Comparison of ENCODE assay signal across 1 cellular context in the genomic region with DNA sequence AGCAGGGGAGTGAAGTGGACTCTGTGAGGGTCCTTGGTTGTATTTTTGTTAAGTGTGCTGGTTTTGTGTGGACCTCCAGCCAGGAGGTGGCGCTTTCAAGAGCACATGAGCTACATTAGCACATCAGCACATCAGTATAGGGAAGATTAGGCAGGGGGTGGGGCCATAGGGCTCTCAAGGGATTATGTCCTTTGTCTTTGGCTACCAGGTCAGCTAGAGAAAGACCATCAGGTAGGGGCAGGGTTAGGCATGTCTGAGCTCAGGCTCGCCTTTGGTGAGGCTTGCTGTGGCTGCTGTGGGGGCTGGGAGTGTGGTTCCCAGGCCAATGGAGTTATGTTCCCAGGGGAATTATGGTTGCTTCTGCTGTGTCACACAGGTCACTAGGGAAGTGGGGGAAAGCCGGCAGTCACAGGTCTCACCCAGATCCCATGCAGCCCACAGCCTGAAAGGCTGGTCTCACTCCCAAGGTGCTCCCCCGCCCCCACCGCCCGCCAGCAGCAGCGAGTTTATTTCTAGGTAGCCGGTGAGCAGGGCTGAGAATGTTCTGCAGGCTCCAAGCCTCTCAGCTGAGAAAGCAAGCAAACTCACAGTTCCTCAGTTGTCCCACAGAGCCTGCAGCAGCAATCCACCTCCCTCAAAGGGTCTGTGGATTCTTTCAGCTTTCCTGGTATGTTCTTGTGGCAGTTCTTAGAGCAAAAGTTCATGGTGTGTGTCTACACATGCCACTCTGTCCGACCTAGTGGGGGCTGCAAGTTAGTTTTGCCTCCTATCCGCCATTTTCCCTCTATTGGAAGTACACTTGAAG.
TF ChIP-seq lines count a peak whose summit lies in the region.

No MANE protein-coding gene starts in this region.

TF ChIP-seq in GM23338, 12 proteins besides CTCF, POLR2A, EP300 and RAD21 (continued from another document):
- TF ChIP-seq, protein P1, sequence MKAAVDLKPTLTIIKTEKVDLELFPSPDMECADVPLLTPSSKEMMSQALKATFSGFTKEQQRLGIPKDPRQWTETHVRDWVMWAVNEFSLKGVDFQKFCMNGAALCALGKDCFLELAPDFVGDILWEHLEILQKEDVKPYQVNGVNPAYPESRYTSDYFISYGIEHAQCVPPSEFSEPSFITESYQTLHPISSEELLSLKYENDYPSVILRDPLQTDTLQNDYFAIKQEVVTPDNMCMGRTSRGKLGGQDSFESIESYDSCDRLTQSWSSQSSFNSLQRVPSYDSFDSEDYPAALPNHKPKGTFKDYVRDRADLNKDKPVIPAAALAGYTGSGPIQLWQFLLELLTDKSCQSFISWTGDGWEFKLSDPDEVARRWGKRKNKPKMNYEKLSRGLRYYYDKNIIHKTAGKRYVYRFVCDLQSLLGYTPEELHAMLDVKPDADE (IDR thresholded peaks at IDR 0.05): no peak
- TF ChIP-seq REST (IDR thresholded peaks at IDR 0.05; ENCODE audit: unreplicated experiment) (no peak), POLR2AphosphoS5 (IDR thresholded peaks at IDR 0.05; ENCODE audit: low read depth) (no peak), ZNF462 (CRISPR knock-in tag; IDR thresholded peaks at IDR 0.05) (no peak), ZNF114 (CRISPR knock-in tag; IDR thresholded peaks at IDR 0.05) (no peak), STAT1 (IDR thresholded peaks at IDR 0.05; ENCODE audit: unreplicated experiment) (no peak), CREB1 (CRISPR knock-in tag; IDR thresholded peaks at IDR 0.05; ENCODE audit: low read depth) (no peak), EZH2phosphoT487 (IDR thresholded peaks at IDR 0.05; ENCODE audit: unreplicated experiment) (no peak)
